8 cellular contexts compared by ENCODE assay signal in genomic region chr5:124133406-124133805, GRCh38.
"Had no signal": no experiment of that assay in that cellular context is flagged by ENCODE, and none has a peak within 500 bp of the region (broad histone marks: within the 10 kb centered on the region; RNA-seq: fewer than 3 reads in every experiment).

No MANE protein-coding gene starts in this region.

- ATAC-seq: GM12878 had no signal

- H3K4me3 ChIP-seq: GM12878 had no signal

- FAIRE-seq: G401.6, GM12878, GM12891, GM12892, GM18507, GM19239 had no signal

- DNase-seq: GDM1, GF-D8 had no signal
